1 cellular context compared by ENCODE assay signal in the genomic region with DNA sequence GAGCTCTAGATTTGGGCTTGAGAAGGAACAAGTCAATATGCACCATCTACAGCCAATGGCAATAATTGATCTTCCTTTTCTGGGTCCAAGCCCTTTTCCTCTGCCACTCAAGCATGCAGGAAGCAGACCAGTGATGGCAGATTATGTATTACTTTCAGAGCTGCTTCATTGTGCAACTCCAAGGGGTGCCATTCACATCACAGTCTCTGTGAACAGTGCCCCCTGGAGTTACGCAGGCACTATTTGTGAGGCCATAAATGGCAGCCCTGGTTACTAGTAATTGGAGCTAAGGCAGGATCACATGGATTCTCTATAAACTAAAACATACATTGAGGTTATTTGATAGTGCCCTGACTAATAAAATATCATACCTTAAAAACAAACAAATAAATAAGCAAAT.
TF ChIP-seq lines count a peak whose summit lies in the region.

No MANE protein-coding gene starts in this region.

TF ChIP-seq in K562, 482 proteins besides CTCF, POLR2A, EP300 and RAD21 (continued from another document):
- TF ChIP-seq, protein P1, sequence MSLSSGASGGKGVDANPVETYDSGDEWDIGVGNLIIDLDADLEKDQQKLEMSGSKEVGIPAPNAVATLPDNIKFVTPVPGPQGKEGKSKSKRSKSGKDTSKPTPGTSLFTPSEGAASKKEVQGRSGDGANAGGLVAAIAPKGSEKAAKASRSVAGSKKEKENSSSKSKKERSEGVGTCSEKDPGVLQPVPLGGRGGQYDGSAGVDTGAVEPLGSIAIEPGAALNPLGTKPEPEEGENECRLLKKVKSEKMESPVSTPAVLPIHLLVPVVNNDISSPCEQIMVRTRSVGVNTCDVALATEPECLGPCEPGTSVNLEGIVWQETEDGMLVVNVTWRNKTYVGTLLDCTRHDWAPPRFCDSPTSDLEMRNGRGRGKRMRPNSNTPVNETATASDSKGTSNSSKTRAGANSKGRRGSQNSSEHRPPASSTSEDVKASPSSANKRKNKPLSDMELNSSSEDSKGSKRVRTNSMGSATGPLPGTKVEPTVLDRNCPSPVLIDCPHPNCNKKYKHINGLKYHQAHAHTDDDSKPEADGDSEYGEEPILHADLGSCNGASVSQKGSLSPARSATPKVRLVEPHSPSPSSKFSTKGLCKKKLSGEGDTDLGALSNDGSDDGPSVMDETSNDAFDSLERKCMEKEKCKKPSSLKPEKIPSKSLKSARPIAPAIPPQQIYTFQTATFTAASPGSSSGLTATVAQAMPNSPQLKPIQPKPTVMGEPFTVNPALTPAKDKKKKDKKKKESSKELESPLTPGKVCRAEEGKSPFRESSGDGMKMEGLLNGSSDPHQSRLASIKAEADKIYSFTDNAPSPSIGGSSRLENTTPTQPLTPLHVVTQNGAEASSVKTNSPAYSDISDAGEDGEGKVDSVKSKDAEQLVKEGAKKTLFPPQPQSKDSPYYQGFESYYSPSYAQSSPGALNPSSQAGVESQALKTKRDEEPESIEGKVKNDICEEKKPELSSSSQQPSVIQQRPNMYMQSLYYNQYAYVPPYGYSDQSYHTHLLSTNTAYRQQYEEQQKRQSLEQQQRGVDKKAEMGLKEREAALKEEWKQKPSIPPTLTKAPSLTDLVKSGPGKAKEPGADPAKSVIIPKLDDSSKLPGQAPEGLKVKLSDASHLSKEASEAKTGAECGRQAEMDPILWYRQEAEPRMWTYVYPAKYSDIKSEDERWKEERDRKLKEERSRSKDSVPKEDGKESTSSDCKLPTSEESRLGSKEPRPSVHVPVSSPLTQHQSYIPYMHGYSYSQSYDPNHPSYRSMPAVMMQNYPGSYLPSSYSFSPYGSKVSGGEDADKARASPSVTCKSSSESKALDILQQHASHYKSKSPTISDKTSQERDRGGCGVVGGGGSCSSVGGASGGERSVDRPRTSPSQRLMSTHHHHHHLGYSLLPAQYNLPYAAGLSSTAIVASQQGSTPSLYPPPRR (CRISPR knock-in tag; IDR thresholded peaks at IDR 0.05; ENCODE audit: borderline replicate concordance): no peak
- TF ChIP-seq ZNF77 (CRISPR knock-in tag; IDR thresholded peaks at IDR 0.05) (no peak), CBX5 (IDR thresholded peaks at IDR 0.05; ENCODE audit: borderline replicate concordance, low read depth) (no peak), SMAD2 (IDR thresholded peaks at IDR 0.05; ENCODE audit: low read depth, low read length) (no peak), CBX8 (IDR thresholded peaks at IDR 0.05; ENCODE audit: borderline replicate concordance, extremely low read depth, low read depth, low read length, poor library complexity, severe bottlenecking) (no peak), CEBPB (tag; IDR thresholded peaks at IDR 0.05) (peak; percentile 95), BHLHE40 (IDR thresholded peaks at IDR 0.05; ENCODE audit: low read length) (no peak), ZNF561 (CRISPR knock-in tag; conservative IDR thresholded peaks at IDR 0.05) (no peak), PRMT5 (CRISPR knock-in tag; IDR thresholded peaks at IDR 0.05) (no peak), C11orf30 (IDR thresholded peaks at IDR 0.05; ENCODE audit: low read depth) (no peak), SMC3 (conservative IDR thresholded peaks at IDR 0.05; ENCODE audit: insufficient read depth, low read depth, low read length) (peak; percentile 40; the same call in 1 of the 2 replicates), JUND (IDR thresholded peaks at IDR 0.05; ENCODE audit: borderline replicate concordance, low read depth, low read length) (0 out of 2 replicates have a peak, but pooled peaks have one; percentile 4), JUND (tag; IDR thresholded peaks at IDR 0.05; ENCODE audit: borderline replicate concordance, low read depth, low read length) (no peak), ELF4 (CRISPR knock-in tag; IDR thresholded peaks at IDR 0.05) (no peak), ESRRB (CRISPR knock-in tag; IDR thresholded peaks at IDR 0.05; ENCODE audit: borderline replicate concordance) (no peak), ARID2 (IDR thresholded peaks at IDR 0.05) (no peak), TAL1 (IDR thresholded peaks at IDR 0.05) (no peak), NCOR1 (IDR thresholded peaks at IDR 0.05) (no peak), NONO (IDR thresholded peaks at IDR 0.05; ENCODE audit: low read depth in 2 of 2, low read length in 1 of 2) (no peak), ZBTB17 (CRISPR knock-in tag; IDR thresholded peaks at IDR 0.05) (no peak), GTF2A2 (tag; IDR thresholded peaks at IDR 0.05) (no peak), ZNF507 (tag; conservative IDR thresholded peaks at IDR 0.05) (no peak), ZFPM2 (CRISPR knock-in tag; IDR thresholded peaks at IDR 0.05) (no peak), ZNF324 (CRISPR knock-in tag; IDR thresholded peaks at IDR 0.05) (no peak), RBM34 (IDR thresholded peaks at IDR 0.05; ENCODE audit: borderline replicate concordance, insufficient read depth, low read length) (no peak), CEBPG (CRISPR knock-in tag; IDR thresholded peaks at IDR 0.05) (peak; percentile 76), CEBPG (tag; conservative IDR thresholded peaks at IDR 0.05 in 1 of 2, IDR thresholded peaks at IDR 0.05 in 1 of 2) (peak; percentile 62 to 76), BRD9 (IDR thresholded peaks at IDR 0.05; ENCODE audit: low read depth, partially characterized antibody) (no peak), LEF1 (IDR thresholded peaks at IDR 0.05) (no peak), ZNF316 (IDR thresholded peaks at IDR 0.05) (no peak), PURB (CRISPR knock-in tag; IDR thresholded peaks at IDR 0.05; ENCODE audit: low read depth) (no peak)
- TF ChIP-seq, protein P2, sequence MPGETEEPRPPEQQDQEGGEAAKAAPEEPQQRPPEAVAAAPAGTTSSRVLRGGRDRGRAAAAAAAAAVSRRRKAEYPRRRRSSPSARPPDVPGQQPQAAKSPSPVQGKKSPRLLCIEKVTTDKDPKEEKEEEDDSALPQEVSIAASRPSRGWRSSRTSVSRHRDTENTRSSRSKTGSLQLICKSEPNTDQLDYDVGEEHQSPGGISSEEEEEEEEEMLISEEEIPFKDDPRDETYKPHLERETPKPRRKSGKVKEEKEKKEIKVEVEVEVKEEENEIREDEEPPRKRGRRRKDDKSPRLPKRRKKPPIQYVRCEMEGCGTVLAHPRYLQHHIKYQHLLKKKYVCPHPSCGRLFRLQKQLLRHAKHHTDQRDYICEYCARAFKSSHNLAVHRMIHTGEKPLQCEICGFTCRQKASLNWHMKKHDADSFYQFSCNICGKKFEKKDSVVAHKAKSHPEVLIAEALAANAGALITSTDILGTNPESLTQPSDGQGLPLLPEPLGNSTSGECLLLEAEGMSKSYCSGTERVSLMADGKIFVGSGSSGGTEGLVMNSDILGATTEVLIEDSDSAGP (CRISPR knock-in tag; IDR thresholded peaks at IDR 0.05): no peak
- TF ChIP-seq, protein P3, sequence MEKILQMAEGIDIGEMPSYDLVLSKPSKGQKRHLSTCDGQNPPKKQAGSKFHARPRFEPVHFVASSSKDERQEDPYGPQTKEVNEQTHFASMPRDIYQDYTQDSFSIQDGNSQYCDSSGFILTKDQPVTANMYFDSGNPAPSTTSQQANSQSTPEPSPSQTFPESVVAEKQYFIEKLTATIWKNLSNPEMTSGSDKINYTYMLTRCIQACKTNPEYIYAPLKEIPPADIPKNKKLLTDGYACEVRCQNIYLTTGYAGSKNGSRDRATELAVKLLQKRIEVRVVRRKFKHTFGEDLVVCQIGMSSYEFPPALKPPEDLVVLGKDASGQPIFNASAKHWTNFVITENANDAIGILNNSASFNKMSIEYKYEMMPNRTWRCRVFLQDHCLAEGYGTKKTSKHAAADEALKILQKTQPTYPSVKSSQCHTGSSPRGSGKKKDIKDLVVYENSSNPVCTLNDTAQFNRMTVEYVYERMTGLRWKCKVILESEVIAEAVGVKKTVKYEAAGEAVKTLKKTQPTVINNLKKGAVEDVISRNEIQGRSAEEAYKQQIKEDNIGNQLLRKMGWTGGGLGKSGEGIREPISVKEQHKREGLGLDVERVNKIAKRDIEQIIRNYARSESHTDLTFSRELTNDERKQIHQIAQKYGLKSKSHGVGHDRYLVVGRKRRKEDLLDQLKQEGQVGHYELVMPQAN (IDR thresholded peaks at IDR 0.05; ENCODE audit: borderline replicate concordance): no peak
- TF ChIP-seq, protein P4, sequence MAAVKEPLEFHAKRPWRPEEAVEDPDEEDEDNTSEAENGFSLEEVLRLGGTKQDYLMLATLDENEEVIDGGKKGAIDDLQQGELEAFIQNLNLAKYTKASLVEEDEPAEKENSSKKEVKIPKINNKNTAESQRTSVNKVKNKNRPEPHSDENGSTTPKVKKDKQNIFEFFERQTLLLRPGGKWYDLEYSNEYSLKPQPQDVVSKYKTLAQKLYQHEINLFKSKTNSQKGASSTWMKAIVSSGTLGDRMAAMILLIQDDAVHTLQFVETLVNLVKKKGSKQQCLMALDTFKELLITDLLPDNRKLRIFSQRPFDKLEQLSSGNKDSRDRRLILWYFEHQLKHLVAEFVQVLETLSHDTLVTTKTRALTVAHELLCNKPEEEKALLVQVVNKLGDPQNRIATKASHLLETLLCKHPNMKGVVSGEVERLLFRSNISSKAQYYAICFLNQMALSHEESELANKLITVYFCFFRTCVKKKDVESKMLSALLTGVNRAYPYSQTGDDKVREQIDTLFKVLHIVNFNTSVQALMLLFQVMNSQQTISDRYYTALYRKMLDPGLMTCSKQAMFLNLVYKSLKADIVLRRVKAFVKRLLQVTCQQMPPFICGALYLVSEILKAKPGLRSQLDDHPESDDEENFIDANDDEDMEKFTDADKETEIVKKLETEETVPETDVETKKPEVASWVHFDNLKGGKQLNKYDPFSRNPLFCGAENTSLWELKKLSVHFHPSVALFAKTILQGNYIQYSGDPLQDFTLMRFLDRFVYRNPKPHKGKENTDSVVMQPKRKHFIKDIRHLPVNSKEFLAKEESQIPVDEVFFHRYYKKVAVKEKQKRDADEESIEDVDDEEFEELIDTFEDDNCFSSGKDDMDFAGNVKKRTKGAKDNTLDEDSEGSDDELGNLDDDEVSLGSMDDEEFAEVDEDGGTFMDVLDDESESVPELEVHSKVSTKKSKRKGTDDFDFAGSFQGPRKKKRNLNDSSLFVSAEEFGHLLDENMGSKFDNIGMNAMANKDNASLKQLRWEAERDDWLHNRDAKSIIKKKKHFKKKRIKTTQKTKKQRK (IDR thresholded peaks at IDR 0.05; ENCODE audit: borderline replicate concordance, low read depth, low read length): no peak
- TF ChIP-seq, protein P5, sequence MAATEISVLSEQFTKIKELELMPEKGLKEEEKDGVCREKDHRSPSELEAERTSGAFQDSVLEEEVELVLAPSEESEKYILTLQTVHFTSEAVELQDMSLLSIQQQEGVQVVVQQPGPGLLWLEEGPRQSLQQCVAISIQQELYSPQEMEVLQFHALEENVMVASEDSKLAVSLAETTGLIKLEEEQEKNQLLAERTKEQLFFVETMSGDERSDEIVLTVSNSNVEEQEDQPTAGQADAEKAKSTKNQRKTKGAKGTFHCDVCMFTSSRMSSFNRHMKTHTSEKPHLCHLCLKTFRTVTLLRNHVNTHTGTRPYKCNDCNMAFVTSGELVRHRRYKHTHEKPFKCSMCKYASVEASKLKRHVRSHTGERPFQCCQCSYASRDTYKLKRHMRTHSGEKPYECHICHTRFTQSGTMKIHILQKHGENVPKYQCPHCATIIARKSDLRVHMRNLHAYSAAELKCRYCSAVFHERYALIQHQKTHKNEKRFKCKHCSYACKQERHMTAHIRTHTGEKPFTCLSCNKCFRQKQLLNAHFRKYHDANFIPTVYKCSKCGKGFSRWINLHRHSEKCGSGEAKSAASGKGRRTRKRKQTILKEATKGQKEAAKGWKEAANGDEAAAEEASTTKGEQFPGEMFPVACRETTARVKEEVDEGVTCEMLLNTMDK (IDR thresholded peaks at IDR 0.05; ENCODE audit: borderline replicate concordance, insufficient read depth, low read depth, low read length, poor library complexity, severe bottlenecking): peak; percentile 34
- TF ChIP-seq, protein P6, sequence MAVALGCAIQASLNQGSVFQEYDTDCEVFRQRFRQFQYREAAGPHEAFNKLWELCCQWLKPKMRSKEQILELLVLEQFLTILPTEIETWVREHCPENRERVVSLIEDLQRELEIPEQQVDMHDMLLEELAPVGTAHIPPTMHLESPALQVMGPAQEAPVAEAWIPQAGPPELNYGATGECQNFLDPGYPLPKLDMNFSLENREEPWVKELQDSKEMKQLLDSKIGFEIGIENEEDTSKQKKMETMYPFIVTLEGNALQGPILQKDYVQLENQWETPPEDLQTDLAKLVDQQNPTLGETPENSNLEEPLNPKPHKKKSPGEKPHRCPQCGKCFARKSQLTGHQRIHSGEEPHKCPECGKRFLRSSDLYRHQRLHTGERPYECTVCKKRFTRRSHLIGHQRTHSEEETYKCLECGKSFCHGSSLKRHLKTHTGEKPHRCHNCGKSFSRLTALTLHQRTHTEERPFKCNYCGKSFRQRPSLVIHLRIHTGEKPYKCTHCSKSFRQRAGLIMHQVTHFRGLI (CRISPR knock-in tag; IDR thresholded peaks at IDR 0.05): no peak
- TF ChIP-seq, protein P7, sequence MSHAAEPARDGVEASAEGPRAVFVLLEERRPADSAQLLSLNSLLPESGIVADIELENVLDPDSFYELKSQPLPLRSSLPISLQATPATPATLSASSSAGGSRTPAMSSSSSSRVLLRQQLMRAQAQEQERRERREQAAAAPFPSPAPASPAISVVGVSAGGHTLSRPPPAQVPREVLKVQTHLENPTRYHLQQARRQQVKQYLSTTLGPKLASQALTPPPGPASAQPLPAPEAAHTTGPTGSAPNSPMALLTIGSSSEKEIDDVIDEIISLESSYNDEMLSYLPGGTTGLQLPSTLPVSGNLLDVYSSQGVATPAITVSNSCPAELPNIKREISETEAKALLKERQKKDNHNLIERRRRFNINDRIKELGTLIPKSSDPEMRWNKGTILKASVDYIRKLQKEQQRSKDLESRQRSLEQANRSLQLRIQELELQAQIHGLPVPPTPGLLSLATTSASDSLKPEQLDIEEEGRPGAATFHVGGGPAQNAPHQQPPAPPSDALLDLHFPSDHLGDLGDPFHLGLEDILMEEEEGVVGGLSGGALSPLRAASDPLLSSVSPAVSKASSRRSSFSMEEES (CRISPR knock-in tag; IDR thresholded peaks at IDR 0.05): no peak
